ENCODE assay signal across 14 cellular contexts in genomic region chr6:144534123-144534676, GRCh38.
"Had no signal": no experiment of that assay in that cellular context is flagged by ENCODE, and none has a peak within 500 bp of the region (broad histone marks: within the 10 kb centered on the region; RNA-seq: fewer than 3 reads in every experiment).

No MANE protein-coding gene starts in this region.

- H3K4me1 ChIP-seq: foreskin keratinocyte, lower lobe of right lung, sigmoid colon had no signal

- H3K4me3 ChIP-seq: heart left ventricle, lower lobe of right lung, sigmoid colon, stomach had no signal

- H3K4me3 Mint-ChIP-seq: naive thymus-derived CD4-positive, alpha-beta T cell; T-helper 2 cell treated with Interferon-gamma antibody and Interleukin-4, amounts not matched to agents 5 μg/mL and 100 μg/mL, for 36 hours had no signal

- H3K27ac ChIP-seq: foreskin keratinocyte, heart left ventricle, lower lobe of right lung, sigmoid colon, stomach had no signal

- ATAC-seq: foreskin keratinocyte; lower lobe of right lung; naive thymus-derived CD4-positive, alpha-beta T cell had no signal

- DNase-seq: activated naive CD4-positive, alpha-beta T cell treated with anti-CD3 and anti-CD28 coated beads, Interleukin-2, amount 50 U/mL, for 16 hours; dermis blood vessel endothelial cell; erythroblast; foreskin keratinocyte; heart left ventricle; kidney glomerular epithelial cell; lower lobe of right lung; naive thymus-derived CD4-positive, alpha-beta T cell; sigmoid colon; stimulated activated CD4-positive, alpha-beta T cell treated with anti-CD3 and anti-CD28 coated beads, Interleukin-4, amount 100 ng/mL, for 1 hour; stomach; SW 1271 had no signal

- H3K9me3 ChIP-seq: heart left ventricle, lower lobe of right lung, sigmoid colon, stomach had no signal

- H3K27me3 Mint-ChIP-seq: naive thymus-derived CD4-positive, alpha-beta T cell; progenitor cell of endocrine pancreas had no signal

- H3K27ac Mint-ChIP-seq: progenitor cell of endocrine pancreas; T-helper 2 cell treated with Interferon-gamma antibody and Interleukin-4, amounts not matched to agents 5 μg/mL and 100 μg/mL, for 36 hours had no signal

- H3K27me3 ChIP-seq: foreskin keratinocyte, heart left ventricle, sigmoid colon, stomach had no signal
